ENCODE assay signal across 8 cellular contexts in the genomic region with DNA sequence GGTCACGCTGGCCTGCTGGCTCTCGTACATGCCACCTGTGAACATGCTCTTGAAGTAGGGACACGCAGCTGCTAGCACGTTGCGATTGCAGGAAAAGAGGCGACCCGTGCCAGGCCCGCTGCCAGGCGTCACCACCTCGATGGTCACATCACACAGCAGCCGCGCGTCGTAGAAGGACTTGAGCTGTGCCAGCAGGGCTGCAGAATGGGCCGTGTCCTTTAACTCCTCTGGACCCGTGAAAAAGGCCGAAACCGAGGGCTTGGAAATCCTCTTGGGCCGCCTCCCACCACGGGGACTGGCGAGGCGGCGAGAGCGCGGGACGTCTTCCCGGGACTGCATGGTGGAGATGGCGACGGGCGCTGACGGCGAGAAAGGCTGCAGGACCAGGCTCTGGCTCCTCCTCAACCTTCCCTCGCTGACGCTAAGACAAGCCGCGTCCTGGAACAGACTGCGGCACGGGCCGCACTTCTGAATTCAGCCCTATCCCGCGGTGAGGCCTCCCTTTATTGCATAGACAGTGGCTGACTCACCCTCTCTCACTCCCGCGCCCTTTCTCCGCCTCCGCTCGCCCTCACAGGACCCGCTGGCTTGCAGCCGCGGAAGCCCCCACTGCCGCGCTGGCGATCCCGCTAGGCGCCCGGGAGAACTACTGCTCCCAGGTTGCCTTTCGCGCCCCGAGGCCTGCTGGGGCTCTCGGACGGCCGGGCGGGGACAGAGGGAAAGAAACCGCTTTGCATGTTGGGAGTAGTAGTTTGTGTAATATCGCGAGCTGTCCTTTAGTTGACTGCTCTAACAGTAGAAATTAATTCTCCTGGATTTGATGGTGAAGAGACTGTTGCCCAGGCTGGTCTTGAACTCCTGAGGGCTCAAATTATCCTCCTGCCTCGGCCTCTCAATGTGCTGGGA. TPM values are rescaled to one million over a fixed set of nuclear protein-coding genes. Genes with fewer than 3 reads are reported as not detected.
DNase-seq lines count a peak whose midpoint lies in the region; ATAC-seq, FAIRE-seq and TF ChIP-seq lines count a peak whose summit lies in the region.

A gene with protein sequence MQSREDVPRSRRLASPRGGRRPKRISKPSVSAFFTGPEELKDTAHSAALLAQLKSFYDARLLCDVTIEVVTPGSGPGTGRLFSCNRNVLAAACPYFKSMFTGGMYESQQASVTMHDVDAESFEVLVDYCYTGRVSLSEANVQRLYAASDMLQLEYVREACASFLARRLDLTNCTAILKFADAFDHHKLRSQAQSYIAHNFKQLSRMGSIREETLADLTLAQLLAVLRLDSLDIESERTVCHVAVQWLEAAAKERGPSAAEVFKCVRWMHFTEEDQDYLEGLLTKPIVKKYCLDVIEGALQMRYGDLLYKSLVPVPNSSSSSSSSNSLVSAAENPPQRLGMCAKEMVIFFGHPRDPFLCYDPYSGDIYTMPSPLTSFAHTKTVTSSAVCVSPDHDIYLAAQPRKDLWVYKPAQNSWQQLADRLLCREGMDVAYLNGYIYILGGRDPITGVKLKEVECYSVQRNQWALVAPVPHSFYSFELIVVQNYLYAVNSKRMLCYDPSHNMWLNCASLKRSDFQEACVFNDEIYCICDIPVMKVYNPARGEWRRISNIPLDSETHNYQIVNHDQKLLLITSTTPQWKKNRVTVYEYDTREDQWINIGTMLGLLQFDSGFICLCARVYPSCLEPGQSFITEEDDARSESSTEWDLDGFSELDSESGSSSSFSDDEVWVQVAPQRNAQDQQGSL (minus strand): TSS at position 651 of the 906 bp plus-strand sequence. CDS start 312 bp downstream, at position 339.

- peak within 1 kb of the TSS; percentile 72 to 97 (median 92) for H3K27ac Mint-ChIP-seq in CD4-positive, alpha-beta memory T cell

- peak; percentile 83 to 90 (median 86) for DNase-seq in CD4-positive, alpha-beta memory T cell
- DNase-seq in HK-2 (ENCODE audit: unreplicated experiment): peak; percentile 92
- DNase-seq in NCI-H82 treated with DMSO at 0.1 percent for 48 hours (lab: John Stamatoyannopoulos, UW; ENCODE audit: unreplicated experiment): peak; percentile 82
- DNase-seq in activated CD4-positive, alpha-beta T cell treated with anti-CD3 and anti-CD28 coated beads, Interleukin-2, amount 50 U/mL, for 48 hours: peak; percentile 92 to 94
- DNase-seq in dermis microvascular lymphatic vessel endothelial cell (ENCODE audit: low read depth in 2 of 2): peak; percentile 90 to 97
- peak; percentile 91 for DNase-seq in HepG2 (ENCODE audit: low spot score)
- DNase-seq in stimulated activated CD4-positive, alpha-beta T cell treated with anti-CD3 and anti-CD28 coated beads, Interleukin-2, amount 100 ng/mL, for 48 hours: peak; percentile 88

- BruUV-seq in HepG2 (replicated peaks; lab: Mats Ljungman, UMichigan): TSS peak; percentile 68

- peaks cover 29% of the 10 kb centered on the region for H3K4me1 ChIP-seq in CD4-positive, alpha-beta memory T cell (ENCODE audit: insufficient read depth, low read length)
- peaks cover 57% of the 10 kb centered on the region for H3K4me1 ChIP-seq in HepG2 (ENCODE audit: insufficient read depth, low read length)

- H3K27ac ChIP-seq in CD4-positive, alpha-beta memory T cell (ENCODE audit: low read depth, low read length): peak within 1 kb of the TSS; percentile 72
- peak within 1 kb of the TSS; percentile 85 for H3K27ac ChIP-seq in HepG2 (ENCODE audit: extremely low read length, insufficient read depth, low read length)

- no peaks in the 10 kb centered on the region for H4K20me1 ChIP-seq in HepG2 (ENCODE audit: insufficient read depth, low read length)

- peak within 1 kb of the TSS; percentile 90 for H2AFZ ChIP-seq in HepG2 (ENCODE audit: low read length)

- peaks cover 0 to 3% (median 0%) of the 10 kb centered on the region in 8 donors for H3K9me3 Mint-ChIP-seq in CD4-positive, alpha-beta memory T cell

- no peaks in the 10 kb centered on the region for H3K27me3 ChIP-seq in CD4-positive, alpha-beta memory T cell (ENCODE audit: insufficient read depth, low read length)
- no peaks in the 10 kb centered on the region; a peak in 1 of 5 replicates for H3K27me3 ChIP-seq in HepG2 (ENCODE audit: control insufficient read depth in 1 of 2, insufficient read depth in 2 of 2, low read length in 2 of 2)

- in situ Hi-C loops in HepG2 (cut with HindIII; ENCODE audit: extremely low pct_ligation_motif_present, low pct_unique_long_range_greater_than_20kb): loop anchor here (5.0 to 10.0 kb wide), 2 partner anchors 62 to 129 kb away; a partner anchor contains a TSS

- intact Hi-C loops in CD4-positive, alpha-beta memory T cell (cut with micrococcal nuclease): loop anchor here (1.0 to 5.0 kb wide), 6 partner anchors 62 to 272 kb away; a partner anchor contains a TSS
- intact Hi-C loops in HepG2 (cut with micrococcal nuclease; ENCODE audit: unreplicated experiment): loop anchor here (1.0 to 10.0 kb wide), 2 partner anchors 62 to 119 kb away; a partner anchor contains a TSS

- ATAC-seq in GM19455 (IDR thresholded peaks at IDR 0.05; ENCODE audit: unreplicated experiment) (peak; percentile 95), HepG2 (peak; percentile 98)

- peaks cover 21% of the 10 kb centered on the region for H3K79me2 ChIP-seq in HepG2 (ENCODE audit: insufficient read depth, low read length)

- peaks cover 23 to 45% (median 33%) of the 10 kb centered on the region in 4 donors for H3K4me1 Mint-ChIP-seq in CD4-positive, alpha-beta memory T cell

- FAIRE-seq in HepG2 (lab: Jason Lieb, UNC): peak; percentile 36

- no peaks in the 10 kb centered on the region for H3K36me3 ChIP-seq in CD4-positive, alpha-beta memory T cell (ENCODE audit: insufficient read depth, low read length)
- no peaks in the 10 kb centered on the region for H3K36me3 ChIP-seq in HepG2 (replicated peaks in 1 of 2; ENCODE audit: control insufficient read depth in 1 of 2, insufficient read depth in 2 of 2, low read length in 2 of 2)

- no peaks in the 10 kb centered on the region for H3K27me3 Mint-ChIP-seq in CD4-positive, alpha-beta memory T cell

- TF ChIP-seq EP300 in HepG2 (IDR thresholded peaks at IDR 0.05; ENCODE audit: low read depth in 2 of 2, low read length in 2 of 2) (0 out of 4 replicates have a peak, but pooled peaks of 1 of the 2 experiments have one; percentile 44), HepG2 (CRISPR knock-in tag; IDR thresholded peaks at IDR 0.05; ENCODE audit: borderline replicate concordance) (no peak)

- no peak; the same call in none of the 2 replicates for TF ChIP-seq CTCF in HepG2 (CRISPR knock-in tag; IDR thresholded peaks at IDR 0.05)

- peak within 1 kb of the TSS; percentile 93 to 97 (median 94) for H3K4me3 Mint-ChIP-seq in CD4-positive, alpha-beta memory T cell

- POLR2A ChIA-PET in CD4-positive, alpha-beta memory T cell (lab: Charles Lee; ENCODE audit: partially characterized antibody): interaction anchor here (1.0 to 1.5 kb wide), 3 partner anchors 62 to 175 kb away, joined by 3 to 7 read pairs (median 5); a partner anchor contains a TSS
- POLR2A ChIA-PET in HepG2 (lab: Yijun Ruan, JAX): interaction anchor here (0.5 to 1.2 kb wide), 5 partner anchors 14 to 564 kb away, joined by 3 to 7 read pairs (median 3); a partner anchor contains a TSS

- TF ChIP-seq RAD21 in HepG2 (CRISPR knock-in tag; IDR thresholded peaks at IDR 0.05): peak; percentile 27; the same call in 1 of the 2 replicates

- 27% methylated on average over 25 of the region's 66 CpGs for WGBS in HepG2 (ENCODE audit: low lambda C conversion rate)

- peak within 1 kb of the TSS; percentile 87 for H3K4me2 ChIP-seq in HepG2 (ENCODE audit: low read depth, low read length)

- peak within 1 kb of the TSS; percentile 18 to 94 for H3K4me3 ChIP-seq in CD4-positive, alpha-beta memory T cell (ENCODE audit: low read length in 2 of 2)
- H3K4me3 ChIP-seq in HepG2 (replicated peaks in 1 of 3; ENCODE audit: insufficient read depth in 1 of 3, low read depth in 2 of 3, low read length in 3 of 3): peak within 1 kb of the TSS; percentile 57 to 89 (median 75)

- peaks cover 18 to 19% of the 10 kb centered on the region in 2 donors for H3K36me3 Mint-ChIP-seq in CD4-positive, alpha-beta memory T cell

- H3K9ac ChIP-seq in HepG2 (ENCODE audit: insufficient read depth, low read depth, low read length): peak within 1 kb of the TSS; percentile 91

- TF ChIP-seq POLR2A in HepG2 (IDR thresholded peaks at IDR 0.05; ENCODE audit: insufficient read depth in 1 of 2, low read depth in 2 of 2, low read length in 2 of 2): peak; percentile 79 to 92

- no peaks in the 10 kb centered on the region for H3K9me3 ChIP-seq in CD4-positive, alpha-beta memory T cell (ENCODE audit: control insufficient read depth in 1 of 2, low read length in 2 of 2)
- no peaks in the 10 kb centered on the region for H3K9me3 ChIP-seq in HepG2 (ENCODE audit: low read length)

- CTCF ChIA-PET in CD4-positive, alpha-beta memory T cell (lab: Charles Lee; ENCODE audit: partially characterized antibody): interaction anchor here (1.0 kb wide), 2 partner anchors 58 to 133 kb away, joined by 3 to 5 read pairs; no protein-coding TSS in a partner anchor
- CTCF ChIA-PET in HepG2 (lab: Yijun Ruan, JAX; ENCODE audit: low intra/inter-chr PET ratio, low total read pairs): no interaction called here

RNA-seq across cellular contexts. Expression of the gene that starts here (rescaled TPM):
- 10 to 100 TPM; 11.1 to 11.8 TPM for total RNA-seq in CD4-positive, alpha-beta memory T cell
- 1 to 10 TPM; 4.9 to 7.8 TPM for polyA plus RNA-seq in CD4-positive, alpha-beta memory T cell
- total RNA-seq in dermis microvascular lymphatic vessel endothelial cell: 5.1 and 7.5 TPM in 2 replicates
- total RNA-seq in HepG2 (2016; rRNA removed; fragmentation: Illumina TruSeq; extraction: Trizol): 9.0 and 14.9 TPM in 2 replicates
- total RNA-seq in HepG2 (2016; cell fraction: cytosol; rRNA removed; fragmentation: Illumina TruSeq; extraction: Trizol; ENCODE audit: low read depth): 0.61 and 0.71 TPM in 2 replicates
- total RNA-seq in HepG2 (2016; cell fraction: insoluble cytoplasmic fraction; rRNA removed; fragmentation: Illumina TruSeq; extraction: Trizol): 9.1 and 14.2 TPM in 2 replicates
- total RNA-seq in HepG2 (2016; cell fraction: membrane; rRNA removed; fragmentation: Illumina TruSeq; extraction: Trizol): 3.4 and 4.1 TPM in 2 replicates
- 8.3 and 8.7 TPM in 2 replicates for total RNA-seq in HepG2 (2016; cell fraction: nucleus; rRNA removed; fragmentation: Illumina TruSeq; extraction: Trizol)
- 3.6 and 3.8 TPM in 2 replicates for polyA plus RNA-seq in HepG2 (2011; rRNA removed)
- 2.8 and 2.9 TPM in 2 replicates for polyA plus RNA-seq in HepG2 (2011; cell fraction: cytosol; rRNA removed)
- 2.6 and 3.1 TPM in 2 replicates for polyA plus RNA-seq in HepG2 (2011; cell fraction: nucleus; rRNA removed)
- 3.2 and 4.1 TPM in 2 replicates for polyA plus RNA-seq in HepG2 (2012)
- polyA plus RNA-seq in HepG2 (2016; cell fraction: cytosol; fragmentation: Illumina TruSeq; extraction: Trizol; ENCODE audit: low read depth): 0.17 and 0.28 TPM in 2 replicates
- polyA plus RNA-seq in HepG2 (2016; cell fraction: insoluble cytoplasmic fraction; fragmentation: Illumina TruSeq; extraction: Trizol; ENCODE audit: low read depth): 10.2 and 10.4 TPM in 2 replicates
- 1.0 and 1.3 TPM in 2 replicates for polyA plus RNA-seq in HepG2 (2016; cell fraction: membrane; fragmentation: Illumina TruSeq; extraction: Trizol; ENCODE audit: low read depth)
- polyA plus RNA-seq in HepG2 (2016; cell fraction: nucleus; fragmentation: Illumina TruSeq; extraction: Trizol; ENCODE audit: insufficient read depth, low read depth): 4.8 and 5.5 TPM in 2 replicates
- polyA minus RNA-seq in HepG2 (2011; rRNA and poly(A)+ RNA removed; ENCODE audit: low replicate concordance): 18.8 and 26.5 TPM in 2 replicates
- 6.6 and 7.6 TPM in 2 replicates for polyA minus RNA-seq in HepG2 (2011; cell fraction: cytosol; rRNA and poly(A)+ RNA removed)
- polyA minus RNA-seq in HepG2 (2011; cell fraction: nucleus; rRNA and poly(A)+ RNA removed): 12.4 and 12.9 TPM in 2 replicates

Comparison
In these comparisons a context has a peak if more than half of its experiments do, and no peak if none do; other contexts are left out.
1. Peak in every context shown above with its lines: DNase-seq, ATAC-seq, H3K4me3 ChIP-seq and H3K27ac ChIP-seq.